Comparison of ENCODE assay signal across 1 cellular context in genomic region chr2:170932166-170932565, GRCh38.
TF ChIP-seq lines count a peak whose summit lies in the region.

No MANE protein-coding gene starts in this region.

TF ChIP-seq in GM12878, 131 proteins besides CTCF, POLR2A, EP300 and RAD21:
- TF ChIP-seq CHD4 (IDR thresholded peaks at IDR 0.05) (no peak), SREBF2 (IDR thresholded peaks at IDR 0.05; ENCODE audit: low read length) (no peak), IKZF2 (IDR thresholded peaks at IDR 0.05) (no peak)
TF ChIP-seq in GM12878: peak in this region for 0.
